In the genomic region with DNA sequence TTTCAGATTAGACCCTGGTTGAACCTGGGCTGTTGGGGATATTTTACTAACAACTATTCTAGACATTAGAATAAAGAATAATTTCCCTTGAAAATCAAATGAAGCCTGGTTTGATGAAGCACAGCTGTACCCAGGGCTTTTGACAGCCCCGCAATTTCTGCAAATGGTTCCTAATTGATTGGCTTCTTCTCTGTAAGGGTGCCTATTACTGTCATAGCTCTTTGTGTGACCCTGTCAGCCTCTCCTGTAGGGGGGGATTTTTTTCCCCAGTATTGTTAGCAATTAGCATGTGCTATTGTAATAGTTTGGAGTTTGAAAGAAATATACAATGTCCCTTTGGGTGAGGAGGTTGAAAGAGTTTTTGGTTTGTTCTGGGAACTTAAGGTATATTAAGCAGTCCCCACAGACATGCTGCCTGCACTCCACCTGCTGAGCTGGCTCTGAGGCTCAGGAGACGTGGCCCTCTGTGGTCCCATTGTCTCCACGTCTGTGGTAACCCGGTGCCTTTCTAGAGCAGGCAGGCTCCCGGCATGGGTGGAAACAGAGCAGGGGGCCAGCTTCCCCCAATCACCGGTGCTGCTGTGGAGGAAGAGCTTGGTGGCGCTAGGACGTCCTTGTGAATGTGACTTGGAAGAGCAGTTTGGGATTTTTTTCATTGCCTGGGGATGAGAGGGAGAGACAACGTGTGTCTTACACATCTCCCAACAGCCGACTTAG, we compare ENCODE assay signal across 1 cellular context.
TF ChIP-seq lines count a peak whose summit lies in the region.

No MANE protein-coding gene starts in this region.

TF ChIP-seq in K562, 482 proteins besides CTCF, POLR2A, EP300 and RAD21 (continued from another document):
- TF ChIP-seq JUN (IDR thresholded peaks at IDR 0.05; ENCODE audit: borderline replicate concordance, low read depth, low read length) = no peak
- TF ChIP-seq JUN (CRISPR knock-in tag; IDR thresholded peaks at IDR 0.05; ENCODE audit: borderline replicate concordance) = no peak
- TF ChIP-seq SAP30 (IDR thresholded peaks at IDR 0.05; ENCODE audit: borderline replicate concordance, insufficient read depth, low read depth, low read length, poor library complexity, severe bottlenecking) = no peak
- no peak for TF ChIP-seq HOXB6 (CRISPR knock-in tag; IDR thresholded peaks at IDR 0.05; ENCODE audit: borderline replicate concordance)
- TF ChIP-seq PHF21A (IDR thresholded peaks at IDR 0.05; ENCODE audit: borderline replicate concordance, low read depth) = no peak
- TF ChIP-seq, protein P1, sequence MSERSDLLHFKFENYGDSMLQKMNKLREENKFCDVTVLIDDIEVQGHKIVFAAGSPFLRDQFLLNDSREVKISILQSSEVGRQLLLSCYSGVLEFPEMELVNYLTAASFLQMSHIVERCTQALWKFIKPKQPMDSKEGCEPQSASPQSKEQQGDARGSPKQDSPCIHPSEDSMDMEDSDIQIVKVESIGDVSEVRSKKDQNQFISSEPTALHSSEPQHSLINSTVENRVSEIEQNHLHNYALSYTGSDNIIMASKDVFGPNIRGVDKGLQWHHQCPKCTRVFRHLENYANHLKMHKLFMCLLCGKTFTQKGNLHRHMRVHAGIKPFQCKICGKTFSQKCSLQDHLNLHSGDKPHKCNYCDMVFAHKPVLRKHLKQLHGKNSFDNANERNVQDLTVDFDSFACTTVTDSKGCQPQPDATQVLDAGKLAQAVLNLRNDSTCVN (CRISPR knock-in tag; IDR thresholded peaks at IDR 0.05) = no peak
- TF ChIP-seq ZNF696 (CRISPR knock-in tag; conservative IDR thresholded peaks at IDR 0.05) = no peak
- TF ChIP-seq, protein P2, sequence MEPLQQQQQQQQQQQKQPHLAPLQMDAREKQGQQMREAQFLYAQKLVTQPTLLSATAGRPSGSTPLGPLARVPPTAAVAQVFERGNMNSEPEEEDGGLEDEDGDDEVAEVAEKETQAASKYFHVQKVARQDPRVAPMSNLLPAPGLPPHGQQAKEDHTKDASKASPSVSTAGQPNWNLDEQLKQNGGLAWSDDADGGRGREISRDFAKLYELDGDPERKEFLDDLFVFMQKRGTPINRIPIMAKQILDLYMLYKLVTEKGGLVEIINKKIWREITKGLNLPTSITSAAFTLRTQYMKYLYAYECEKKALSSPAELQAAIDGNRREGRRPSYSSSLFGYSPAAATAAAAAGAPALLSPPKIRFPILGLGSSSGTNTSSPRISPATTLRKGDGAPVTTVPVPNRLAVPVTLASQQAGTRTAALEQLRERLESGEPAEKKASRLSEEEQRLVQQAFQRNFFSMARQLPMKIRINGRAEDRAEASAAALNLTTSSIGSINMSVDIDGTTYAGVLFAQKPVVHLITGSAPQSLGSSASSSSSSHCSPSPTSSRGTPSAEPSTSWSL (CRISPR knock-in tag; IDR thresholded peaks at IDR 0.05; ENCODE audit: borderline replicate concordance) = no peak
- no peak for TF ChIP-seq POU5F1 (IDR thresholded peaks at IDR 0.05; ENCODE audit: borderline replicate concordance, low read depth, low read length, partially characterized antibody)
- TF ChIP-seq TCF7L2 (IDR thresholded peaks at IDR 0.05; ENCODE audit: low read depth, low read length) = no peak
- no peak for TF ChIP-seq MECOM (CRISPR knock-in tag; IDR thresholded peaks at IDR 0.05)
- no peak for TF ChIP-seq ZNF75A (CRISPR knock-in tag; IDR thresholded peaks at IDR 0.05)
